Comparison of ENCODE assay signal across 1 cellular context in the genomic region with DNA sequence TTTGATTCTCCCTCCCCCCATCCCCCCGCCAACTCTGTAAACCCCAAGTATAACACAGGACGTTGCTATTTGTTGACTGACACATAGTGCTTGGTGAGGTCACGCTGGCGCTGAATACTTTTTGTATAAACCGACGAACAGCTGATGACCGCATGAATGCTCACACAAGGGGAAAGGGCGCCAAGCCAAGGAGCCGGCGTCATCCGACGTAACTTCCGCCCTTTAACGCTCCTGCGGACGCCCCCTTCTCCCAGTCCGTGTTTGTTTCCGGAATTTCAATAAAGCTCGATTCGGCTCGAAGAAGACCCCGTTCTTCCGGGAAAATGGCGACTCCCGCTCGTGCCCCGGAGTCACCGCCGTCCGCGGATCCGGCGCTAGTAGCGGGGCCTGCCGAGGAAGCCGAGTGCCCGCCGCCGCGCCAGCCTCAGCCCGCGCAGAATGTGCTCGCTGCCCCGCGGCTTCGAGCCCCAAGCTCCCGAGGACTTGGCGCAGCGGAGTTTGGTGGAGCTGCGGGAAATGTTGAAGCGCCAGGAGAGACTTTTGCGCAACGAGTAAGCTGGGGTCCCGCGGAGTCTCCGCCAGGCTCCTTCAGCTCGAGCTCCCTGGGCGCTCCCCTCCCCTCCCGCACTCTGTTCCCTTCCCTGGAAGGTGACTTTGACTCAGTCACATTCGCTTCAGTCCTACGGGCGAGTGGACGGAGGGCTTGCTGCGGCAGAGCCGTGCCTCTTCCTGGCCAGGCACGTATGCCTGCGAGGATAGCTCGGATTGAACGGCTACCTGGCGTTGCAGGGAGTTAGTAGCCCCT.
TF ChIP-seq lines count a peak whose summit lies in the region.

A gene (plus strand): TSS at position 310 of the 805 bp plus-strand sequence. CDS start 129 bp downstream, at position 439.

TF ChIP-seq in K562, 482 proteins besides CTCF, POLR2A, EP300 and RAD21 (continued from another document and continues in another):
- TF ChIP-seq, protein P1, sequence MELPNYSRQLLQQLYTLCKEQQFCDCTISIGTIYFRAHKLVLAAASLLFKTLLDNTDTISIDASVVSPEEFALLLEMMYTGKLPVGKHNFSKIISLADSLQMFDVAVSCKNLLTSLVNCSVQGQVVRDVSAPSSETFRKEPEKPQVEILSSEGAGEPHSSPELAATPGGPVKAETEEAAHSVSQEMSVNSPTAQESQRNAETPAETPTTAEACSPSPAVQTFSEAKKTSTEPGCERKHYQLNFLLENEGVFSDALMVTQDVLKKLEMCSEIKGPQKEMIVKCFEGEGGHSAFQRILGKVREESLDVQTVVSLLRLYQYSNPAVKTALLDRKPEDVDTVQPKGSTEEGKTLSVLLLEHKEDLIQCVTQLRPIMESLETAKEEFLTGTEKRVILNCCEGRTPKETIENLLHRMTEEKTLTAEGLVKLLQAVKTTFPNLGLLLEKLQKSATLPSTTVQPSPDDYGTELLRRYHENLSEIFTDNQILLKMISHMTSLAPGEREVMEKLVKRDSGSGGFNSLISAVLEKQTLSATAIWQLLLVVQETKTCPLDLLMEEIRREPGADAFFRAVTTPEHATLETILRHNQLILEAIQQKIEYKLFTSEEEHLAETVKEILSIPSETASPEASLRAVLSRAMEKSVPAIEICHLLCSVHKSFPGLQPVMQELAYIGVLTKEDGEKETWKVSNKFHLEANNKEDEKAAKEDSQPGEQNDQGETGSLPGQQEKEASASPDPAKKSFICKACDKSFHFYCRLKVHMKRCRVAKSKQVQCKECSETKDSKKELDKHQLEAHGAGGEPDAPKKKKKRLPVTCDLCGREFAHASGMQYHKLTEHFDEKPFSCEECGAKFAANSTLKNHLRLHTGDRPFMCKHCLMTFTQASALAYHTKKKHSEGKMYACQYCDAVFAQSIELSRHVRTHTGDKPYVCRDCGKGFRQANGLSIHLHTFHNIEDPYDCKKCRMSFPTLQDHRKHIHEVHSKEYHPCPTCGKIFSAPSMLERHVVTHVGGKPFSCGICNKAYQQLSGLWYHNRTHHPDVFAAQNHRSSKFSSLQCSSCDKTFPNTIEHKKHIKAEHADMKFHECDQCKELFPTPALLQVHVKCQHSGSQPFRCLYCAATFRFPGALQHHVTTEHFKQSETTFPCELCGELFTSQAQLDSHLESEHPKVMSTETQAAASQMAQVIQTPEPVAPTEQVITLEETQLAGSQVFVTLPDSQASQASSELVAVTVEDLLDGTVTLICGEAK (IDR thresholded peaks at IDR 0.05): peak; percentile 100
- TF ChIP-seq, protein P1 (CRISPR knock-in tag; IDR thresholded peaks at IDR 0.05): peak; percentile 100
- TF ChIP-seq GTF2E2 (tag; IDR thresholded peaks at IDR 0.05) (peak; percentile 58; the same call in 1 of the 2 replicates), SMARCB1 (IDR thresholded peaks at IDR 0.05; ENCODE audit: insufficient read length, low read depth) (no peak), RNF2 (IDR thresholded peaks at IDR 0.05) (no peak; the same call in 1 of the 2 replicates), FOXM1 (IDR thresholded peaks at IDR 0.05; ENCODE audit: low read depth) (peak; percentile 31; the same call in 1 of the 2 replicates), FOXM1 (CRISPR knock-in tag; IDR thresholded peaks at IDR 0.05; ENCODE audit: low read depth) (no peak), CREM (IDR thresholded peaks at IDR 0.05; ENCODE audit: low read depth) (peak; percentile 98), KAT7 (CRISPR knock-in tag; IDR thresholded peaks at IDR 0.05; ENCODE audit: borderline replicate concordance) (no peak), FOS (IDR thresholded peaks at IDR 0.05; ENCODE audit: extremely low read depth, insufficient read length) (no peak), SMC3 (conservative IDR thresholded peaks at IDR 0.05; ENCODE audit: insufficient read depth, low read depth, low read length) (no peak), KLF13 (tag; IDR thresholded peaks at IDR 0.05; ENCODE audit: borderline replicate concordance, low read depth) (peak; percentile 91), ZC3H4 (CRISPR knock-in tag; IDR thresholded peaks at IDR 0.05; ENCODE audit: borderline replicate concordance) (no peak), PHB2 (IDR thresholded peaks at IDR 0.05; ENCODE audit: low read depth) (no peak), NCOA4 (IDR thresholded peaks at IDR 0.05; ENCODE audit: partially characterized antibody) (no peak), CHD2 (IDR thresholded peaks at IDR 0.05; ENCODE audit: low read depth, low read length) (peak; percentile 33; the same call in 1 of the 2 replicates), HDAC1 (IDR thresholded peaks at IDR 0.05) (peak in 1 of 2 experiments; percentile 73; a peak in 1 of 4 replicates), GATAD2B (IDR thresholded peaks at IDR 0.05; ENCODE audit: borderline replicate concordance) (0 out of 2 replicates have a peak, but pooled peaks have one; percentile 40), MCM3 (IDR thresholded peaks at IDR 0.05) (no peak), POLR2H (tag; IDR thresholded peaks at IDR 0.05; ENCODE audit: low read depth) (peak; percentile 81), ZNF431 (CRISPR knock-in tag; IDR thresholded peaks at IDR 0.05) (no peak), ZNF133 (CRISPR knock-in tag; IDR thresholded peaks at IDR 0.05) (no peak), PTRF (tag; IDR thresholded peaks at IDR 0.05) (no peak), TCF7 (IDR thresholded peaks at IDR 0.05; ENCODE audit: borderline replicate concordance) (0 out of 2 replicates have a peak, but pooled peaks have one; percentile 28), KLF16 (IDR thresholded peaks at IDR 0.05) (no peak), SAFB2 (IDR thresholded peaks at IDR 0.05; ENCODE audit: borderline replicate concordance, low read depth, low read length, severe bottlenecking) (no peak), KDM4B (IDR thresholded peaks at IDR 0.05; ENCODE audit: borderline replicate concordance in 2 of 2, low read depth in 1 of 2) (peak in 1 of 2 experiments; percentile 88; a peak in 2 of 4 replicates), PCBP1 (IDR thresholded peaks at IDR 0.05; ENCODE audit: low read depth, low read length, poor library complexity, severe bottlenecking) (peak; percentile 44), EHMT2 (IDR thresholded peaks at IDR 0.05) (peak; percentile 96)
- TF ChIP-seq, protein P2, sequence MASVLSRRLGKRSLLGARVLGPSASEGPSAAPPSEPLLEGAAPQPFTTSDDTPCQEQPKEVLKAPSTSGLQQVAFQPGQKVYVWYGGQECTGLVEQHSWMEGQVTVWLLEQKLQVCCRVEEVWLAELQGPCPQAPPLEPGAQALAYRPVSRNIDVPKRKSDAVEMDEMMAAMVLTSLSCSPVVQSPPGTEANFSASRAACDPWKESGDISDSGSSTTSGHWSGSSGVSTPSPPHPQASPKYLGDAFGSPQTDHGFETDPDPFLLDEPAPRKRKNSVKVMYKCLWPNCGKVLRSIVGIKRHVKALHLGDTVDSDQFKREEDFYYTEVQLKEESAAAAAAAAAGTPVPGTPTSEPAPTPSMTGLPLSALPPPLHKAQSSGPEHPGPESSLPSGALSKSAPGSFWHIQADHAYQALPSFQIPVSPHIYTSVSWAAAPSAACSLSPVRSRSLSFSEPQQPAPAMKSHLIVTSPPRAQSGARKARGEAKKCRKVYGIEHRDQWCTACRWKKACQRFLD (CRISPR knock-in tag; IDR thresholded peaks at IDR 0.05): peak; percentile 42; the same call in 1 of the 2 replicates
- TF ChIP-seq, protein P3, sequence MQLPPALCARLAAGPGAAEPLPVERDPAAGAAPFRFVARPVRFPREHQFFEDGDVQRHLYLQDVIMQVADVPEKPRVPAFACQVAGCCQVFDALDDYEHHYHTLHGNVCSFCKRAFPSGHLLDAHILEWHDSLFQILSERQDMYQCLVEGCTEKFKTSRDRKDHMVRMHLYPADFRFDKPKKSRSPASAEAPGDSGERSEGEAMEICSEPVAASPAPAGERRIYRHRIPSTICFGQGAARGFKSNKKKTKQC (CRISPR knock-in tag; IDR thresholded peaks at IDR 0.05): peak; percentile 59; the same call in 1 of the 2 replicates
- TF ChIP-seq, protein P4, sequence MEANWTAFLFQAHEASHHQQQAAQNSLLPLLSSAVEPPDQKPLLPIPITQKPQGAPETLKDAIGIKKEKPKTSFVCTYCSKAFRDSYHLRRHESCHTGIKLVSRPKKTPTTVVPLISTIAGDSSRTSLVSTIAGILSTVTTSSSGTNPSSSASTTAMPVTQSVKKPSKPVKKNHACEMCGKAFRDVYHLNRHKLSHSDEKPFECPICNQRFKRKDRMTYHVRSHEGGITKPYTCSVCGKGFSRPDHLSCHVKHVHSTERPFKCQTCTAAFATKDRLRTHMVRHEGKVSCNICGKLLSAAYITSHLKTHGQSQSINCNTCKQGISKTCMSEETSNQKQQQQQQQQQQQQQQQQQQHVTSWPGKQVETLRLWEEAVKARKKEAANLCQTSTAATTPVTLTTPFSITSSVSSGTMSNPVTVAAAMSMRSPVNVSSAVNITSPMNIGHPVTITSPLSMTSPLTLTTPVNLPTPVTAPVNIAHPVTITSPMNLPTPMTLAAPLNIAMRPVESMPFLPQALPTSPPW (CRISPR knock-in tag; IDR thresholded peaks at IDR 0.05): peak; percentile 84
- TF ChIP-seq, protein P5, sequence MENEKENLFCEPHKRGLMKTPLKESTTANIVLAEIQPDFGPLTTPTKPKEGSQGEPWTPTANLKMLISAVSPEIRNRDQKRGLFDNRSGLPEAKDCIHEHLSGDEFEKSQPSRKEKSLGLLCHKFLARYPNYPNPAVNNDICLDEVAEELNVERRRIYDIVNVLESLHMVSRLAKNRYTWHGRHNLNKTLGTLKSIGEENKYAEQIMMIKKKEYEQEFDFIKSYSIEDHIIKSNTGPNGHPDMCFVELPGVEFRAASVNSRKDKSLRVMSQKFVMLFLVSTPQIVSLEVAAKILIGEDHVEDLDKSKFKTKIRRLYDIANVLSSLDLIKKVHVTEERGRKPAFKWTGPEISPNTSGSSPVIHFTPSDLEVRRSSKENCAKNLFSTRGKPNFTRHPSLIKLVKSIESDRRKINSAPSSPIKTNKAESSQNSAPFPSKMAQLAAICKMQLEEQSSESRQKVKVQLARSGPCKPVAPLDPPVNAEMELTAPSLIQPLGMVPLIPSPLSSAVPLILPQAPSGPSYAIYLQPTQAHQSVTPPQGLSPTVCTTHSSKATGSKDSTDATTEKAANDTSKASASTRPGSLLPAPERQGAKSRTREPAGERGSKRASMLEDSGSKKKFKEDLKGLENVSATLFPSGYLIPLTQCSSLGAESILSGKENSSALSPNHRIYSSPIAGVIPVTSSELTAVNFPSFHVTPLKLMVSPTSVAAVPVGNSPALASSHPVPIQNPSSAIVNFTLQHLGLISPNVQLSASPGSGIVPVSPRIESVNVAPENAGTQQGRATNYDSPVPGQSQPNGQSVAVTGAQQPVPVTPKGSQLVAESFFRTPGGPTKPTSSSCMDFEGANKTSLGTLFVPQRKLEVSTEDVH (IDR thresholded peaks at IDR 0.05; ENCODE audit: low read depth, partially characterized antibody): peak; percentile 96
- TF ChIP-seq, protein P6, sequence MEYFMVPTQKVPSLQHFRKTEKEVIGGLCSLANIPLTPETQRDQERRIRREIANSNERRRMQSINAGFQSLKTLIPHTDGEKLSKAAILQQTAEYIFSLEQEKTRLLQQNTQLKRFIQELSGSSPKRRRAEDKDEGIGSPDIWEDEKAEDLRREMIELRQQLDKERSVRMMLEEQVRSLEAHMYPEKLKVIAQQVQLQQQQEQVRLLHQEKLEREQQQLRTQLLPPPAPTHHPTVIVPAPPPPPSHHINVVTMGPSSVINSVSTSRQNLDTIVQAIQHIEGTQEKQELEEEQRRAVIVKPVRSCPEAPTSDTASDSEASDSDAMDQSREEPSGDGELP (CRISPR knock-in tag; IDR thresholded peaks at IDR 0.05; ENCODE audit: borderline replicate concordance): peak; percentile 99
- TF ChIP-seq, protein P7, sequence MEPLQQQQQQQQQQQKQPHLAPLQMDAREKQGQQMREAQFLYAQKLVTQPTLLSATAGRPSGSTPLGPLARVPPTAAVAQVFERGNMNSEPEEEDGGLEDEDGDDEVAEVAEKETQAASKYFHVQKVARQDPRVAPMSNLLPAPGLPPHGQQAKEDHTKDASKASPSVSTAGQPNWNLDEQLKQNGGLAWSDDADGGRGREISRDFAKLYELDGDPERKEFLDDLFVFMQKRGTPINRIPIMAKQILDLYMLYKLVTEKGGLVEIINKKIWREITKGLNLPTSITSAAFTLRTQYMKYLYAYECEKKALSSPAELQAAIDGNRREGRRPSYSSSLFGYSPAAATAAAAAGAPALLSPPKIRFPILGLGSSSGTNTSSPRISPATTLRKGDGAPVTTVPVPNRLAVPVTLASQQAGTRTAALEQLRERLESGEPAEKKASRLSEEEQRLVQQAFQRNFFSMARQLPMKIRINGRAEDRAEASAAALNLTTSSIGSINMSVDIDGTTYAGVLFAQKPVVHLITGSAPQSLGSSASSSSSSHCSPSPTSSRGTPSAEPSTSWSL (CRISPR knock-in tag; IDR thresholded peaks at IDR 0.05; ENCODE audit: borderline replicate concordance): no peak
- TF ChIP-seq, protein P8, sequence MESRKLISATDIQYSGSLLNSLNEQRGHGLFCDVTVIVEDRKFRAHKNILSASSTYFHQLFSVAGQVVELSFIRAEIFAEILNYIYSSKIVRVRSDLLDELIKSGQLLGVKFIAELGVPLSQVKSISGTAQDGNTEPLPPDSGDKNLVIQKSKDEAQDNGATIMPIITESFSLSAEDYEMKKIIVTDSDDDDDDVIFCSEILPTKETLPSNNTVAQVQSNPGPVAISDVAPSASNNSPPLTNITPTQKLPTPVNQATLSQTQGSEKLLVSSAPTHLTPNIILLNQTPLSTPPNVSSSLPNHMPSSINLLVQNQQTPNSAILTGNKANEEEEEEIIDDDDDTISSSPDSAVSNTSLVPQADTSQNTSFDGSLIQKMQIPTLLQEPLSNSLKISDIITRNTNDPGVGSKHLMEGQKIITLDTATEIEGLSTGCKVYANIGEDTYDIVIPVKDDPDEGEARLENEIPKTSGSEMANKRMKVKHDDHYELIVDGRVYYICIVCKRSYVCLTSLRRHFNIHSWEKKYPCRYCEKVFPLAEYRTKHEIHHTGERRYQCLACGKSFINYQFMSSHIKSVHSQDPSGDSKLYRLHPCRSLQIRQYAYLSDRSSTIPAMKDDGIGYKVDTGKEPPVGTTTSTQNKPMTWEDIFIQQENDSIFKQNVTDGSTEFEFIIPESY (CRISPR knock-in tag; IDR thresholded peaks at IDR 0.05): peak; percentile 43; the same call in 1 of the 2 replicates
